In the genomic region with DNA sequence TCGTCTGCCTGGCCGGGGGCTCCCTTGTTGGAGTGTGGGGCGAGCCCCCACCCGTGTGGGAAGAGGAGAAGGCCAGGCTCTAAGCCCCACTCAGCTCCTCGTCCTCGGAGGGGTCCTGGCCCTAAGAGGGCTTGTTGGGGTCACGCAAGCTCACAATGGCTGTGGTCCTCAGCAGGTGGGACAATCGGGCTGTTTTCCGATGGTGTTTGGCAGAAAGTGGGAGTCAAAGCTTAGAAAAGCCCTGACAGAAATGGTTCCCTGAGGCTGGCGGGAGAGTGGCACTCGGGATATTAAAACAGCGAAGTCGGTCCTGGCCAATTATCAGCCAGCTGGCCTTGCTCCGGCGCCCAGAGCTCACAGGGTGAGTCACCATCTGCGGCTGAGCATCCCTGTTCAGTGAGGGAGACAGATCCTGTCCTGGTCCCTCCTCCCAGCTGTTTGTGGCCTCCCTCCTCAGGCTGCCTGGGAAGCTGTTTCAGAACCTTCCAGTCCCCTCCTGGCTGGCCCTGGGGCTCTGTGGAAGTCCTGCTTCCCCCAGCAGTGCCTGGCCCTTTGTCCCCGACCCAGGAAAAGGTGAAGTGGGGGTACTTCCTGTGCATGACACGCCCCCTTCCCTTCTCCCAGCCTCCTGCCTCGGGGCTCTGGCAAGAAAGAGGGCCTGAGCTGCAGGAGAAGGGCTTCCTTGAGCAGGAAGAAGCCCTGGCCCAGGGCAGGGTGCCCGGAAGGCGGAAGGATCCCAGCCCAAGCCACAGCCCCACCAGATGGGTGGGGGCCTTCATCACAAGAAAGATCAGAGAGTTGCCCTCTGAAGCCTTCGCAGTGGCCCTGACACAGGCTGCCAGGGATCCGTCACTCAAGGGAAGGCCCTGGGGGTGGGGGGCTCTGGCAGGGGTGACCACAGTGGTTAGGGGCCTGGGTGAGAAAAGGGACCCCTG, we compare ENCODE assay signal across 13 cellular contexts. TPM values are rescaled to one million over a fixed set of nuclear protein-coding genes. Genes with fewer than 3 reads are reported as not detected.
DNase-seq lines count a peak whose midpoint lies in the region; ATAC-seq, FAIRE-seq and TF ChIP-seq lines count a peak whose summit lies in the region.
"Had no signal": no experiment of that assay in that cellular context is flagged by ENCODE, and none has a peak within 500 bp of the region (broad histone marks: within the 10 kb centered on the region; RNA-seq: fewer than 3 reads in every experiment).

No MANE protein-coding gene starts in this region.

- H3K4me1 Mint-ChIP-seq in T-cell: no peaks in the 10 kb centered on the region

- H3K27me3 Mint-ChIP-seq in T-cell: peaks cover 14 to 32% of the 10 kb centered on the region in 2 donors

- H3K9me3 ChIP-seq in adipocyte (ENCODE audit: control insufficient read depth, low read length): no peaks in the 10 kb centered on the region
- H3K9me3 ChIP-seq in lower lobe of right lung: no peaks in the 10 kb centered on the region
- H3K9me3 ChIP-seq: breast epithelium, uterus had no signal

- H3K9ac ChIP-seq in adipocyte (ENCODE audit: low read length): no peak overlapping the region

- intact Hi-C loops in lower lobe of right lung (cut with DNase I): no loop called here

- H3K27ac Mint-ChIP-seq in T-cell: no peak overlapping the region

- H3K36me3 Mint-ChIP-seq in T-cell: no peaks in the 10 kb centered on the region

- CTCF ChIA-PET in T-cell (lab: Charles Lee): no interaction called here

- H3K27ac ChIP-seq in lower lobe of right lung: no peak overlapping the region
- H3K27ac ChIP-seq: breast epithelium, uterus had no signal

- TF ChIP-seq CTCF in lower lobe of right lung (IDR thresholded peaks at IDR 0.05): no peak

- POLR2A ChIA-PET in T-cell (lab: Charles Lee): no interaction called here

- ATAC-seq in lower lobe of right lung (no peak), T-cell (replicated peaks in 1 of 4) (no peak), GM19467 (IDR thresholded peaks at IDR 0.05; ENCODE audit: unreplicated experiment) (no peak)
- ATAC-seq: HCT116 had no signal

- DNase-seq in COLO829 (ENCODE audit: low spot score) (peak; percentile 76), HTR-8/SVneo (ENCODE audit: insufficient read length, low spot score) (peak; percentile 88), adipocyte (ENCODE audit: low read depth) (peak; percentile 43), lower lobe of right lung (peak; percentile 33), NCI-H187 (lab: John Stamatoyannopoulos, UW) (no peak), T-cell (no peak), ureter (ENCODE audit: low spot score) (no peak)
- DNase-seq: KBM-7, uterus had no signal

- H3K4me1 ChIP-seq in adipocyte (ENCODE audit: control insufficient read depth, insufficient read depth, low read length) (no peaks in the 10 kb centered on the region), lower lobe of right lung (peaks cover 7% of the 10 kb centered on the region)
- H3K4me1 ChIP-seq: breast epithelium, uterus had no signal

- H3K36me3 ChIP-seq in adipocyte (ENCODE audit: control insufficient read depth, insufficient read depth, low read length, severe bottlenecking): no peaks in the 10 kb centered on the region
- H3K36me3 ChIP-seq in lower lobe of right lung: no peaks in the 10 kb centered on the region
- H3K36me3 ChIP-seq: breast epithelium, uterus had no signal

- FAIRE-seq in HTR-8/SVneo (lab: Jason Lieb, UNC): peak; percentile 52
- FAIRE-seq: islet of Langerhans had no signal

- H3K4me3 ChIP-seq in adipocyte (ENCODE audit: low read length): no peak overlapping the region
- H3K4me3 ChIP-seq in lower lobe of right lung: no peak overlapping the region
- H3K4me3 ChIP-seq: breast epithelium, uterus had no signal

- peaks cover 61% of the 10 kb centered on the region for H3K27me3 ChIP-seq in adipocyte (replicated peaks; ENCODE audit: control insufficient read depth, insufficient read depth, low read length)
- H3K27me3 ChIP-seq in lower lobe of right lung (ENCODE audit: low read depth): peaks cover 59% of the 10 kb centered on the region

- no peaks in the 10 kb centered on the region for H3K9me3 Mint-ChIP-seq in T-cell

- H3K4me3 Mint-ChIP-seq in T-cell: no peak overlapping the region

RNA-seq across cellular contexts. Expression of gene BHLHE23, which starts 53.6 kb away (rescaled TPM):
- not detected for total RNA-seq in lower lobe of right lung
- not detected for total RNA-seq in T-cell
- not detected for total RNA-seq in ureter
- total RNA-seq: breast epithelium, uterus had no signal

Comparison
In these comparisons a context has a peak if more than half of its experiments do, and no peak if none do; other contexts are left out.
1. DNase-seq: peak in COLO829 (single experiment), HTR-8/SVneo (single experiment), adipocyte (single experiment) and lower lobe of right lung (single experiment); none in NCI-H187 (0 of 2), T-cell (0 of 34) and ureter (single experiment).